10 cellular contexts compared by ENCODE assay signal in the genomic region with DNA sequence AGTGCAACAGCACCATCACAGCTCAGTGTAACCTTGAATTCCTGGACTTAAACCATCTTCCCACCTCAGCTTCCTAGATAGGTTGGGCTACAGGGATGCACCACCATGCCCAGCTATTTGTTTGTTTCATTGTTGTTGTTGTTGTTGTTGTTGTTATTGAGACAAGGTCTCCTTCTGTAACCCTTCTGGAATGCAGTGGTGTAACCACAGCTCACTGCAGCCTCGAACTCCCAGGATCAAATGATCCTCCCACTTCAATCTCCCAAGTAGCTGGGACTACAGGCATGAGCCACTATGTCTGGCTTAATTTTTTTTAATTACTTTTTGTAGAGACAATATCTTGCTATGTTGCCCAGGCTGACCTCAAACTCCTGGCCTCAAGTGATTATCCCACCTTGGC. TPM values are rescaled to one million over a fixed set of nuclear protein-coding genes. Genes with fewer than 3 reads are reported as not detected.
DNase-seq lines count a peak whose midpoint lies in the region; ATAC-seq and TF ChIP-seq lines count a peak whose summit lies in the region.
"Had no signal": no experiment of that assay in that cellular context is flagged by ENCODE, and none has a peak within 500 bp of the region (broad histone marks: within the 10 kb centered on the region; RNA-seq: fewer than 3 reads in every experiment).

No MANE protein-coding gene starts in this region.

- H3K36me3 ChIP-seq in GM23248 (ENCODE audit: low read depth) (no peaks in the 10 kb centered on the region), OCI-LY7 (ENCODE audit: insufficient read depth, low read length) (peaks cover 15% of the 10 kb centered on the region), rectal smooth muscle tissue (ENCODE audit: control insufficient read depth, insufficient read depth, low read length) (no peaks in the 10 kb centered on the region)

- DNase-seq in GM23248 (no peak), OCI-LY7 (ENCODE audit: low spot score) (no peak), endothelial cell (ENCODE audit: low spot score) (no peak), G401 (ENCODE audit: low spot score) (no peak), germinal center (ENCODE audit: low spot score) (no peak)
- DNase-seq: effector CD8-positive, alpha-beta T cell; NCI-H226 had no signal

- peaks cover 26% of the 10 kb centered on the region for H3K79me2 ChIP-seq in GM23248 (ENCODE audit: insufficient read depth)
- peaks cover 32% of the 10 kb centered on the region for H3K79me2 ChIP-seq in OCI-LY7 (ENCODE audit: insufficient read depth, low read depth, low read length)

- CTCF ChIA-PET in OCI-LY7 (lab: Charles Lee; ENCODE audit: unreplicated experiment): interaction anchor here (1.1 kb wide), 1 partner anchor 399 kb away, joined by 3 read pairs; no protein-coding TSS in a partner anchor

- H3K9me2 ChIP-seq in GM23248 (ENCODE audit: insufficient read depth) (no peaks in the 10 kb centered on the region), OCI-LY7 (ENCODE audit: insufficient read depth, low read length) (no peaks in the 10 kb centered on the region)

- H3K4me1 ChIP-seq in GM23248 (ENCODE audit: insufficient read depth) (peaks cover 13% of the 10 kb centered on the region), OCI-LY7 (ENCODE audit: insufficient read depth, low read length, poor library complexity, severe bottlenecking) (peaks cover 8% of the 10 kb centered on the region), rectal smooth muscle tissue (ENCODE audit: control insufficient read depth, insufficient read depth, low read length) (peaks cover 10% of the 10 kb centered on the region)

- ATAC-seq in GM19324 (IDR thresholded peaks at IDR 0.05; ENCODE audit: low FRiP score, unreplicated experiment) (no peak), GM21786 (IDR thresholded peaks at IDR 0.05; ENCODE audit: unreplicated experiment) (no peak)

- peaks cover 7% of the 10 kb centered on the region for H3K4me1 Mint-ChIP-seq in endothelial cell (ENCODE audit: unreplicated experiment)

- H4K20me1 ChIP-seq in GM23248 (ENCODE audit: insufficient read depth) (no peaks in the 10 kb centered on the region), OCI-LY7 (ENCODE audit: insufficient read depth, low read length) (no peaks in the 10 kb centered on the region)

- H3K27me3 ChIP-seq in GM23248 (replicated peaks; ENCODE audit: insufficient read depth): no peaks in the 10 kb centered on the region
- H3K27me3 ChIP-seq in rectal smooth muscle tissue (ENCODE audit: control insufficient read depth, insufficient read depth, low read length): no peaks in the 10 kb centered on the region

- TF ChIP-seq CTCF in OCI-LY7 (conservative IDR thresholded peaks at IDR 0.05; ENCODE audit: low read length) (no peak), endothelial cell (IDR thresholded peaks at IDR 0.05; ENCODE audit: unreplicated experiment) (no peak)

- peaks cover 18% of the 10 kb centered on the region for H3F3A ChIP-seq in GM23248 (ENCODE audit: insufficient read depth)

- POLR2A ChIA-PET in OCI-LY7 (lab: Charles Lee): interaction anchor here (0.9 to 3.7 kb wide), 11 partner anchors 9 to 443 kb away, joined by 3 to 21 read pairs (median 3); partner anchors contain the start of genes NAB2 and STAT6

- no TSS peak for BruUV-seq in OCI-LY7 (replicated peaks; lab: Mats Ljungman, UMichigan)

- in situ Hi-C loops in GM23248 (cut with MboI): no loop called here
- in situ Hi-C loops in G401 (cut with HindIII; ENCODE audit: low sequenced_read_pairs): no loop called here

- 9 to 11% methylated on average over 1 of the region's 1 CpG for WGBS in GM23248 (ENCODE audit: low coverage in 1 of 2, low lambda C conversion rate in 2 of 2, missing lambda C conversion rate in 2 of 2), 2 experiments

- H3K4me2 ChIP-seq in GM23248 (ENCODE audit: unreplicated experiment): peak overlapping the region; percentile 95
- H3K4me2 ChIP-seq in OCI-LY7 (ENCODE audit: low read length): peak overlapping the region; percentile 75

- H3K9me3 Mint-ChIP-seq in endothelial cell (ENCODE audit: unreplicated experiment): no peaks in the 10 kb centered on the region

- H3K9me3 ChIP-seq in GM23248 (ENCODE audit: low read depth): no peaks in the 10 kb centered on the region
- H3K9me3 ChIP-seq in OCI-LY7 (ENCODE audit: low read length): no peaks in the 10 kb centered on the region

- H3K27ac Mint-ChIP-seq in endothelial cell (ENCODE audit: unreplicated experiment): no peak overlapping the region

- intact Hi-C loops in OCI-LY7 (cut with micrococcal nuclease; ENCODE audit: unreplicated experiment): no loop called here

- no peaks in the 10 kb centered on the region for H3K36me3 Mint-ChIP-seq in endothelial cell (ENCODE audit: low read depth, unreplicated experiment)

- H3K27me3 Mint-ChIP-seq in endothelial cell (ENCODE audit: unreplicated experiment): peaks cover 1% of the 10 kb centered on the region

- H3K4me3 ChIP-seq in GM23248 (no peak overlapping the region), OCI-LY7 (ENCODE audit: low read depth, low read length, poor library complexity, severe bottlenecking) (no peak overlapping the region), rectal smooth muscle tissue (ENCODE audit: low read length) (no peak overlapping the region)

- H2AFZ ChIP-seq in GM23248 (peak overlapping the region; percentile 95; the same call in 1 of the 2 replicates), OCI-LY7 (ENCODE audit: low read length) (peak overlapping the region; percentile 66; the same call in 1 of the 2 replicates)

- H3K27ac ChIP-seq in GM23248: peak overlapping the region; percentile 83
- peak overlapping the region; percentile 78 for H3K27ac ChIP-seq in OCI-LY7 (ENCODE audit: low read depth, low read length, poor library complexity, severe bottlenecking)
- peak overlapping the region; percentile 90 for H3K27ac ChIP-seq in rectal smooth muscle tissue (ENCODE audit: low read depth, low read length)

- peak overlapping the region; percentile 84; the same call in 1 of the 2 replicates for H3K9ac ChIP-seq in GM23248
- no peak overlapping the region for H3K9ac ChIP-seq in rectal smooth muscle tissue (ENCODE audit: low read length)

- H3K4me3 Mint-ChIP-seq in endothelial cell (ENCODE audit: unreplicated experiment): peak overlapping the region; percentile 42

RNA-seq across cellular contexts. Expression of gene NEMP1, which starts 1.2 kb away (rescaled TPM):
- 6.4 and 7.6 TPM in 2 replicates for total RNA-seq in GM23248 (2014; rRNA removed; shearing (Covaris generic))
- polyA plus RNA-seq in GM23248 (2016; fragmentation: Nextera tagmentation; extraction: Ambion mirVana): 5.9 and 6.6 TPM in 2 replicates
- 39.8 and 45.7 TPM in 2 replicates for total RNA-seq in OCI-LY7 (2014; rRNA removed; shearing (Covaris generic))
- total RNA-seq in OCI-LY7 (2022): 85.2 and 86.3 TPM in 2 replicates
- 17.6 TPM for total RNA-seq in endothelial cell (ENCODE audit: unreplicated experiment)
- 17.4 and 23.9 TPM in 2 replicates for total RNA-seq in G401 (2014; rRNA removed; shearing (Covaris generic))

RNA-seq across cellular contexts. Expression of gene NAB2, which starts 9.1 kb away (rescaled TPM):
- 88.7 and 107 TPM in 2 replicates for total RNA-seq in GM23248 (2014; rRNA removed; shearing (Covaris generic))
- 21.6 and 22.8 TPM in 2 replicates for polyA plus RNA-seq in GM23248 (2016; fragmentation: Nextera tagmentation; extraction: Ambion mirVana)
- 8.5 and 9.6 TPM in 2 replicates for total RNA-seq in OCI-LY7 (2014; rRNA removed; shearing (Covaris generic))
- 4.7 and 6.8 TPM in 2 replicates for total RNA-seq in OCI-LY7 (2022)
- 14.0 TPM for total RNA-seq in endothelial cell (ENCODE audit: unreplicated experiment)
- total RNA-seq in G401 (2014; rRNA removed; shearing (Covaris generic)): 44.2 TPM in 2 replicates

RNA-seq across cellular contexts. Expression of gene MYO1A, which starts 29.9 kb away (rescaled TPM):
- not detected in 2 replicates for total RNA-seq in GM23248 (2014; rRNA removed; shearing (Covaris generic))
- polyA plus RNA-seq in GM23248 (2016; fragmentation: Nextera tagmentation; extraction: Ambion mirVana): not detected in 2 replicates
- 0.05 and 0.47 TPM in 2 replicates for total RNA-seq in OCI-LY7 (2014; rRNA removed; shearing (Covaris generic))
- total RNA-seq in OCI-LY7 (2022): 0.19 and 0.79 TPM in 2 replicates
- 0.36 TPM for total RNA-seq in endothelial cell (ENCODE audit: unreplicated experiment)
- total RNA-seq in G401 (2014; rRNA removed; shearing (Covaris generic)): 1.6 TPM in 1 of 2 replicates, not detected in the other

RNA-seq across cellular contexts. Expression of gene STAT6, which starts 31.3 kb away (rescaled TPM):
- 95.1 and 103 TPM in 2 replicates for total RNA-seq in GM23248 (2014; rRNA removed; shearing (Covaris generic))
- 67.4 and 70.7 TPM in 2 replicates for polyA plus RNA-seq in GM23248 (2016; fragmentation: Nextera tagmentation; extraction: Ambion mirVana)
- total RNA-seq in OCI-LY7 (2014; rRNA removed; shearing (Covaris generic)): 72.3 and 73.6 TPM in 2 replicates
- total RNA-seq in OCI-LY7 (2022) (118 and 128 TPM in 2 replicates), endothelial cell (ENCODE audit: unreplicated experiment) (139 TPM)
- 62.6 and 64.9 TPM in 2 replicates for total RNA-seq in G401 (2014; rRNA removed; shearing (Covaris generic))

RNA-seq across cellular contexts. Expression of gene LRP1, which starts 48.5 kb away (rescaled TPM):
- total RNA-seq in GM23248 (2014; rRNA removed; shearing (Covaris generic)): 257 and 296 TPM in 2 replicates
- 161 and 166 TPM in 2 replicates for polyA plus RNA-seq in GM23248 (2016; fragmentation: Nextera tagmentation; extraction: Ambion mirVana)
- total RNA-seq in OCI-LY7 (2014; rRNA removed; shearing (Covaris generic)): 1.1 and 2.2 TPM in 2 replicates
- 2.3 and 4.4 TPM in 2 replicates for total RNA-seq in OCI-LY7 (2022)
- 24.7 TPM for total RNA-seq in endothelial cell (ENCODE audit: unreplicated experiment)
- total RNA-seq in G401 (2014; rRNA removed; shearing (Covaris generic)): 19.3 and 25.1 TPM in 2 replicates
